Comparison of ENCODE assay signal across 2 cellular contexts in the genomic region with DNA sequence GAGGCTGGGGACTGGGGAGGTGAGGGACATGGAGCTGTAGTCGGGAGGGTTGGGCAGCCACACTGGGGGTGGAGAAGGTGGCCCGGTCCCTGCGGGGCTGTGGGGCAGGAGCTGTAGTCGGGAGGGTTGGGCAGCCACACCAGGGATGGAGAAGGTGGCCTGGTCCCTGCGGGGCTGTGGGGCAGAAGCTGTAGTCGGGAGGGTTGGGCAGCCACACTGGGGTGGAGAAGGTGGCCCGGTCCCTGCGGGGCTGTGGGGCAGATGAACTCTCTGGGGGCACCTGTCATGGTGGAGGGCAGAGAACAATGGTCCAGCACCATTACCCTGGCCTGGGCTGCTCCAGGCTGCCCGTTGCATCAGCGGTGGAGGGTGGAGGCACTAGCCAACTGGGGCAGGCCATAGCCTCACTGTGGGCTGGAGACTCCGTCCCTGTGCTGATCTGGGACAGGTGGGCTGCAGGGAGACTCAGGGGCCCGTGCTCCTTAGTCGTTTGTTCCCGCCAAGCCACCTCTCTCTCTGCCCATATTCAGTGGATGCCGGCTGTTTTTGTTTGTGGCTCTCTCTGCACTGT.
TF ChIP-seq lines count a peak whose summit lies in the region.

No MANE protein-coding gene starts in this region.

TF ChIP-seq in HCT116, 20 proteins besides CTCF, POLR2A, EP300 and RAD21:
- TF ChIP-seq POLR2AphosphoS5 (IDR thresholded peaks at IDR 0.05; ENCODE audit: low read depth, low read length) (no peak), EZH2 (IDR thresholded peaks at IDR 0.05) (no peak), EZH2phosphoT487 (IDR thresholded peaks at IDR 0.05; ENCODE audit: borderline replicate concordance) (no peak), FOSL1 (IDR thresholded peaks at IDR 0.05; ENCODE audit: low read depth) (no peak), YY1 (IDR thresholded peaks at IDR 0.05; ENCODE audit: extremely low read depth, insufficient replicate concordance, low read depth, low read length) (no peak), TCF7L2 (IDR thresholded peaks at IDR 0.05; ENCODE audit: borderline replicate concordance, extremely low read depth, insufficient read depth, insufficient read length) (no peak), CEBPB (IDR thresholded peaks at IDR 0.05; ENCODE audit: low read depth) (no peak), ELF1 (IDR thresholded peaks at IDR 0.05; ENCODE audit: borderline replicate concordance, low read depth) (no peak), SP1 (IDR thresholded peaks at IDR 0.05; ENCODE audit: low read depth) (no peak), JUND (IDR thresholded peaks at IDR 0.05) (no peak), ZFX (IDR thresholded peaks at IDR 0.05) (no peak), CBX3 (IDR thresholded peaks at IDR 0.05; ENCODE audit: low read depth) (no peak), ZNF274 (IDR thresholded peaks at IDR 0.05; ENCODE audit: low read depth, low read length) (no peak), EGR1 (IDR thresholded peaks at IDR 0.05; ENCODE audit: low read depth) (no peak)
- TF ChIP-seq, protein P1, sequence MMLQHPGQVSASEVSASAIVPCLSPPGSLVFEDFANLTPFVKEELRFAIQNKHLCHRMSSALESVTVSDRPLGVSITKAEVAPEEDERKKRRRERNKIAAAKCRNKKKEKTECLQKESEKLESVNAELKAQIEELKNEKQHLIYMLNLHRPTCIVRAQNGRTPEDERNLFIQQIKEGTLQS (IDR thresholded peaks at IDR 0.05) = no peak
- TF ChIP-seq, protein P2, sequence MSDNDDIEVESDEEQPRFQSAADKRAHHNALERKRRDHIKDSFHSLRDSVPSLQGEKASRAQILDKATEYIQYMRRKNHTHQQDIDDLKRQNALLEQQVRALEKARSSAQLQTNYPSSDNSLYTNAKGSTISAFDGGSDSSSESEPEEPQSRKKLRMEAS (IDR thresholded peaks at IDR 0.05) = no peak
- TF ChIP-seq, protein P3, sequence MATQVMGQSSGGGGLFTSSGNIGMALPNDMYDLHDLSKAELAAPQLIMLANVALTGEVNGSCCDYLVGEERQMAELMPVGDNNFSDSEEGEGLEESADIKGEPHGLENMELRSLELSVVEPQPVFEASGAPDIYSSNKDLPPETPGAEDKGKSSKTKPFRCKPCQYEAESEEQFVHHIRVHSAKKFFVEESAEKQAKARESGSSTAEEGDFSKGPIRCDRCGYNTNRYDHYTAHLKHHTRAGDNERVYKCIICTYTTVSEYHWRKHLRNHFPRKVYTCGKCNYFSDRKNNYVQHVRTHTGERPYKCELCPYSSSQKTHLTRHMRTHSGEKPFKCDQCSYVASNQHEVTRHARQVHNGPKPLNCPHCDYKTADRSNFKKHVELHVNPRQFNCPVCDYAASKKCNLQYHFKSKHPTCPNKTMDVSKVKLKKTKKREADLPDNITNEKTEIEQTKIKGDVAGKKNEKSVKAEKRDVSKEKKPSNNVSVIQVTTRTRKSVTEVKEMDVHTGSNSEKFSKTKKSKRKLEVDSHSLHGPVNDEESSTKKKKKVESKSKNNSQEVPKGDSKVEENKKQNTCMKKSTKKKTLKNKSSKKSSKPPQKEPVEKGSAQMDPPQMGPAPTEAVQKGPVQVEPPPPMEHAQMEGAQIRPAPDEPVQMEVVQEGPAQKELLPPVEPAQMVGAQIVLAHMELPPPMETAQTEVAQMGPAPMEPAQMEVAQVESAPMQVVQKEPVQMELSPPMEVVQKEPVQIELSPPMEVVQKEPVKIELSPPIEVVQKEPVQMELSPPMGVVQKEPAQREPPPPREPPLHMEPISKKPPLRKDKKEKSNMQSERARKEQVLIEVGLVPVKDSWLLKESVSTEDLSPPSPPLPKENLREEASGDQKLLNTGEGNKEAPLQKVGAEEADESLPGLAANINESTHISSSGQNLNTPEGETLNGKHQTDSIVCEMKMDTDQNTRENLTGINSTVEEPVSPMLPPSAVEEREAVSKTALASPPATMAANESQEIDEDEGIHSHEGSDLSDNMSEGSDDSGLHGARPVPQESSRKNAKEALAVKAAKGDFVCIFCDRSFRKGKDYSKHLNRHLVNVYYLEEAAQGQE (IDR thresholded peaks at IDR 0.05; ENCODE audit: low read depth) = no peak
TF ChIP-seq in HCT116: peak in this region for 0.

TF ChIP-seq in HepG2, 621 proteins besides CTCF, POLR2A, EP300 and RAD21:
- TF ChIP-seq AGO2 (optimal IDR thresholded peaks at IDR 0.05; ENCODE audit: low read depth, low read length) = no peak
- TF ChIP-seq POLR2AphosphoS5 (IDR thresholded peaks at IDR 0.05; ENCODE audit: low read depth, low read length) = no peak
- TF ChIP-seq, protein P4, sequence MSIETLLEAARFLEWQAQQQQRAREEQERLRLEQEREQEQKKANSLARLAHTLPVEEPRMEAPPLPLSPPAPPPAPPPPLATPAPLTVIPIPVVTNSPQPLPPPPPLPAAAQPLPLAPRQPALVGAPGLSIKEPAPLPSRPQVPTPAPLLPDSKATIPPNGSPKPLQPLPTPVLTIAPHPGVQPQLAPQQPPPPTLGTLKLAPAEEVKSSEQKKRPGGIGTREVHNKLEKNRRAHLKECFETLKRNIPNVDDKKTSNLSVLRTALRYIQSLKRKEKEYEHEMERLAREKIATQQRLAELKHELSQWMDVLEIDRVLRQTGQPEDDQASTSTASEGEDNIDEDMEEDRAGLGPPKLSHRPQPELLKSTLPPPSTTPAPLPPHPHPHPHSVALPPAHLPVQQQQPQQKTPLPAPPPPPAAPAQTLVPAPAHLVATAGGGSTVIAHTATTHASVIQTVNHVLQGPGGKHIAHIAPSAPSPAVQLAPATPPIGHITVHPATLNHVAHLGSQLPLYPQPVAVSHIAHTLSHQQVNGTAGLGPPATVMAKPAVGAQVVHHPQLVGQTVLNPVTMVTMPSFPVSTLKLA (IDR thresholded peaks at IDR 0.05) = no peak
- TF ChIP-seq KDM5B (CRISPR knock-in tag; IDR thresholded peaks at IDR 0.05; ENCODE audit: borderline replicate concordance) = no peak
- no peak for TF ChIP-seq PPARG (CRISPR knock-in tag; conservative IDR thresholded peaks at IDR 0.05)
- no peak for TF ChIP-seq ZNF776 (CRISPR knock-in tag; IDR thresholded peaks at IDR 0.05)
- no peak for TF ChIP-seq NFYC (CRISPR knock-in tag; IDR thresholded peaks at IDR 0.05)
- TF ChIP-seq SALL2 (CRISPR knock-in tag; IDR thresholded peaks at IDR 0.05) = no peak
- no peak for TF ChIP-seq BRD4 (CRISPR knock-in tag; IDR thresholded peaks at IDR 0.05)
- TF ChIP-seq, protein P5, sequence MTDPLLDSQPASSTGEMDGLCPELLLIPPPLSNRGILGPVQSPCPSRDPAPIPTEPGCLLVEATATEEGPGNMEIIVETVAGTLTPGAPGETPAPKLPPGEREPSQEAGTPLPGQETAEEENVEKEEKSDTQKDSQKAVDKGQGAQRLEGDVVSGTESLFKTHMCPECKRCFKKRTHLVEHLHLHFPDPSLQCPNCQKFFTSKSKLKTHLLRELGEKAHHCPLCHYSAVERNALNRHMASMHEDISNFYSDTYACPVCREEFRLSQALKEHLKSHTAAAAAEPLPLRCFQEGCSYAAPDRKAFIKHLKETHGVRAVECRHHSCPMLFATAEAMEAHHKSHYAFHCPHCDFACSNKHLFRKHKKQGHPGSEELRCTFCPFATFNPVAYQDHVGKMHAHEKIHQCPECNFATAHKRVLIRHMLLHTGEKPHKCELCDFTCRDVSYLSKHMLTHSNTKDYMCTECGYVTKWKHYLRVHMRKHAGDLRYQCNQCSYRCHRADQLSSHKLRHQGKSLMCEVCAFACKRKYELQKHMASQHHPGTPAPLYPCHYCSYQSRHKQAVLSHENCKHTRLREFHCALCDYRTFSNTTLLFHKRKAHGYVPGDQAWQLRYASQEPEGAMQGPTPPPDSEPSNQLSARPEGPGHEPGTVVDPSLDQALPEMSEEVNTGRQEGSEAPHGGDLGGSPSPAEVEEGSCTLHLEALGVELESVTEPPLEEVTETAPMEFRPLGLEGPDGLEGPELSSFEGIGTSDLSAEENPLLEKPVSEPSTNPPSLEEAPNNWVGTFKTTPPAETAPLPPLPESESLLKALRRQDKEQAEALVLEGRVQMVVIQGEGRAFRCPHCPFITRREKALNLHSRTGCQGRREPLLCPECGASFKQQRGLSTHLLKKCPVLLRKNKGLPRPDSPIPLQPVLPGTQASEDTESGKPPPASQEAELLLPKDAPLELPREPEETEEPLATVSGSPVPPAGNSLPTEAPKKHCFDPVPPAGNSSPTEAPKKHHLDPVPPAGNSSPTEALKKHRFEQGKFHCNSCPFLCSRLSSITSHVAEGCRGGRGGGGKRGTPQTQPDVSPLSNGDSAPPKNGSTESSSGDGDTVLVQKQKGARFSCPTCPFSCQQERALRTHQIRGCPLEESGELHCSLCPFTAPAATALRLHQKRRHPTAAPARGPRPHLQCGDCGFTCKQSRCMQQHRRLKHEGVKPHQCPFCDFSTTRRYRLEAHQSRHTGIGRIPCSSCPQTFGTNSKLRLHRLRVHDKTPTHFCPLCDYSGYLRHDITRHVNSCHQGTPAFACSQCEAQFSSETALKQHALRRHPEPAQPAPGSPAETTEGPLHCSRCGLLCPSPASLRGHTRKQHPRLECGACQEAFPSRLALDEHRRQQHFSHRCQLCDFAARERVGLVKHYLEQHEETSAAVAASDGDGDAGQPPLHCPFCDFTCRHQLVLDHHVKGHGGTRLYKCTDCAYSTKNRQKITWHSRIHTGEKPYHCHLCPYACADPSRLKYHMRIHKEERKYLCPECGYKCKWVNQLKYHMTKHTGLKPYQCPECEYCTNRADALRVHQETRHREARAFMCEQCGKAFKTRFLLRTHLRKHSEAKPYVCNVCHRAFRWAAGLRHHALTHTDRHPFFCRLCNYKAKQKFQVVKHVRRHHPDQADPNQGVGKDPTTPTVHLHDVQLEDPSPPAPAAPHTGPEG (CRISPR knock-in tag; IDR thresholded peaks at IDR 0.05) = no peak
